In the genomic region with DNA sequence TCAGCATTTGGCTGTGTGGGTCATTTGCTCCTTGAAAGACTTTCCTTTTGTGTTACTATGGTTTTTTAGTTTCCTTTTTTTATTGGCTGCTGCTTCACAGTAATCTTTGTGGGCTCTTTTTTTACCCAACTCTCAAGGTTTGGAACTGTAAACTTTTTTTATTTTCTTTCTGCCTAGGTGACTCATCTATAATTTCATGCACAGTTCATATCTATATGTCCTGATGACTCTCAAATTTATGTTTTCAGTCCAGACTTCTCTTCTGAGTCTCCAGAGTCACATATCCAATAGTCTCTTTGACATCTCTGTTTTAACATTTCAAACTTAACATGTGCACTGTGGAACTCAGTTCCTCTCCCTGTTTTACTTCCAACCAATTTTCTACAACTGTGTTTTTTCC, we compare ENCODE assay signal across 18 cellular contexts.
DNase-seq lines count a peak whose midpoint lies in the region; ATAC-seq and TF ChIP-seq lines count a peak whose summit lies in the region.
"Had no signal": no experiment of that assay in that cellular context is flagged by ENCODE, and none has a peak within 500 bp of the region (broad histone marks: within the 10 kb centered on the region; RNA-seq: fewer than 3 reads in every experiment).

No MANE protein-coding gene starts in this region.

- H3K9me3 ChIP-seq in PC-3 (ENCODE audit: low read length) (no peaks in the 10 kb centered on the region), upper lobe of left lung (no peaks in the 10 kb centered on the region)
- H3K9me3 ChIP-seq: A549, Peyer's patch had no signal

- H3K9ac ChIP-seq in PC-3 (ENCODE audit: low read length): no peak overlapping the region

- no peaks in the 10 kb centered on the region for H3K9me2 ChIP-seq in PC-3 (replicated peaks; ENCODE audit: low read length)

- TF ChIP-seq EP300 in upper lobe of left lung (IDR thresholded peaks at IDR 0.05): no peak

- H3K4me3 ChIP-seq in PC-3 (ENCODE audit: low read length): no peak overlapping the region
- H3K4me3 ChIP-seq in cardiac fibroblast (replicated peaks in 1 of 2; ENCODE audit: low read depth in 2 of 2, low read length in 2 of 2): no peak overlapping the region
- H3K4me3 ChIP-seq in upper lobe of left lung: no peak overlapping the region
- H3K4me3 ChIP-seq: A549, Peyer's patch had no signal

- CTCF ChIA-PET in PC-3 (lab: Charles Lee): interaction anchor here (0.5 kb wide), 1 partner anchor 188 kb away, joined by 8 read pairs; no protein-coding TSS in a partner anchor

- H3K27ac Mint-ChIP-seq in nephron: peak overlapping the region in 2 of 3 experiments; percentile 9 to 79
- H3K27ac Mint-ChIP-seq: CD14-positive monocyte, IgD-negative memory B cell had no signal

- POLR2A ChIA-PET in PC-3 (lab: Charles Lee; ENCODE audit: unreplicated experiment): no interaction called here

- no peaks in the 10 kb centered on the region for H3K9me3 Mint-ChIP-seq in activated T-cell treated with anti-CD3 and anti-CD28 coated beads, Interleukin-2, amount 50 U/mL, for 4 hours
- no peaks in the 10 kb centered on the region for H3K9me3 Mint-ChIP-seq in nephron
- H3K9me3 Mint-ChIP-seq: CD14-positive monocyte, IgD-negative memory B cell had no signal

- TF ChIP-seq CTCF in PC-3 (conservative IDR thresholded peaks at IDR 0.05; ENCODE audit: low read depth, low read length) (no peak), cardiac fibroblast (IDR thresholded peaks at IDR 0.05; ENCODE audit: low read depth, low read length) (no peak), nephron (IDR thresholded peaks at IDR 0.05; ENCODE audit: unreplicated experiment in 3 of 3) (no peak), upper lobe of left lung (IDR thresholded peaks at IDR 0.05) (no peak)

- no peaks in the 10 kb centered on the region for H3K79me2 ChIP-seq in PC-3 (ENCODE audit: low read length)

- H3K36me3 ChIP-seq in PC-3 (ENCODE audit: low read depth, low read length) (peaks cover 25% of the 10 kb centered on the region), upper lobe of left lung (peaks cover 4 to 69% (median 11%) of the 10 kb centered on the region in 4 donors)

- H3F3A ChIP-seq in PC-3 (ENCODE audit: low read length, unreplicated experiment): no peaks in the 10 kb centered on the region

- H3K4me3 Mint-ChIP-seq in activated T-cell treated with anti-CD3 and anti-CD28 coated beads, Interleukin-2, amount 50 U/mL, for 4 hours: no peak overlapping the region
- H3K4me3 Mint-ChIP-seq in nephron: no peak overlapping the region
- H3K4me3 Mint-ChIP-seq: CD14-positive monocyte, IgD-negative memory B cell had no signal

- intact Hi-C loops in PC-3 (cut with micrococcal nuclease): loop anchor here (5.0 kb wide), 1 partner anchor 57 kb away; no protein-coding TSS in a partner anchor
- intact Hi-C loops in left colon (cut with DNase I, micrococcal nuclease): no loop called here

- ATAC-seq in activated T-cell treated with anti-CD3 and anti-CD28 coated beads, Interleukin-2, amount 50 U/mL, for 4 hours: peak; percentile 23 to 25
- ATAC-seq in PC-3: peak; percentile 88
- ATAC-seq in left colon: no peak
- no peak for ATAC-seq in GM21737 (IDR thresholded peaks at IDR 0.05; ENCODE audit: unreplicated experiment)
- no peak for ATAC-seq in upper lobe of left lung (ENCODE audit: low FRiP score in 2 of 2)
- ATAC-seq: A549 had no signal

- DNase-seq in activated T-cell treated with anti-CD3 and anti-CD28 coated beads, Interleukin-2, amount 50 U/mL, for 4 hours: no peak
- DNase-seq in activated T-cell treated with anti-CD3 and anti-CD28 coated beads for 4 hours (no peak), PC-3 (peak; percentile 12), cardiac fibroblast (ENCODE audit: low read depth in 2 of 2) (peak; percentile 11 to 17), left colon (no peak), upper lobe of left lung (no peak)
- DNase-seq: COR-L47, DMS153, H7, NCI-H1417, NCI-H2029, NCI-H510A, Peyer's patch had no signal

- no peaks in the 10 kb centered on the region for H3K27me3 Mint-ChIP-seq in activated T-cell treated with anti-CD3 and anti-CD28 coated beads, Interleukin-2, amount 50 U/mL, for 4 hours (ENCODE audit: low read depth)
- no peaks in the 10 kb centered on the region for H3K27me3 Mint-ChIP-seq in nephron (ENCODE audit: low read depth)
- H3K27me3 Mint-ChIP-seq: IgD-negative memory B cell had no signal

- no peaks in the 10 kb centered on the region for H3K27me3 ChIP-seq in PC-3 (ENCODE audit: low read length)
- no peaks in the 10 kb centered on the region for H3K27me3 ChIP-seq in upper lobe of left lung
- H3K27me3 ChIP-seq: Peyer's patch had no signal

- H2AFZ ChIP-seq in PC-3 (ENCODE audit: low read length): no peak overlapping the region

- H3K36me3 Mint-ChIP-seq in activated T-cell treated with anti-CD3 and anti-CD28 coated beads, Interleukin-2, amount 50 U/mL, for 4 hours (ENCODE audit: insufficient read depth): peaks cover 62% of the 10 kb centered on the region
- peaks cover 41% of the 10 kb centered on the region for H3K36me3 Mint-ChIP-seq in nephron (ENCODE audit: low read depth)

- H3K4me1 Mint-ChIP-seq in activated T-cell treated with anti-CD3 and anti-CD28 coated beads, Interleukin-2, amount 50 U/mL, for 4 hours (ENCODE audit: low read depth): peaks cover 9% of the 10 kb centered on the region
- peaks cover 20% of the 10 kb centered on the region for H3K4me1 Mint-ChIP-seq in nephron
- H3K4me1 Mint-ChIP-seq: IgD-negative memory B cell had no signal

- H3K4me1 ChIP-seq in PC-3 (ENCODE audit: insufficient read depth, low read length) (no peaks in the 10 kb centered on the region), upper lobe of left lung (no peaks in the 10 kb centered on the region)
- H3K4me1 ChIP-seq: A549, Peyer's patch had no signal

- H3K27ac ChIP-seq in PC-3 (ENCODE audit: low read length): no peak overlapping the region
- no peak overlapping the region for H3K27ac ChIP-seq in upper lobe of left lung
- H3K27ac ChIP-seq: A549, Peyer's patch had no signal

- no peak for TF ChIP-seq POLR2A in upper lobe of left lung (IDR thresholded peaks at IDR 0.05)

- no peaks in the 10 kb centered on the region for H4K20me1 ChIP-seq in PC-3 (ENCODE audit: low read length)

- H3K4me2 ChIP-seq in PC-3 (ENCODE audit: low read length): no peak overlapping the region
- H3K4me2 ChIP-seq: A549 had no signal

- BruUV-seq in PC-3 (replicated peaks; lab: Mats Ljungman, UMichigan): no TSS peak

Comparison
In these comparisons a context has a peak if more than half of its experiments do, and no peak if none do; other contexts are left out.
1. ATAC-seq: peak in activated T-cell treated with anti-CD3 and anti-CD28 coated beads, Interleukin-2, amount 50 U/mL, for 4 hours (2 of 2) and PC-3 (single experiment); none in left colon (single experiment), GM21737 (single experiment) and upper lobe of left lung (0 of 2).
2. DNase-seq: peak in PC-3 (single experiment) and cardiac fibroblast (2 of 2); none in activated T-cell treated with anti-CD3 and anti-CD28 coated beads, Interleukin-2, amount 50 U/mL, for 4 hours (single experiment), activated T-cell treated with anti-CD3 and anti-CD28 coated beads for 4 hours (single experiment), left colon (0 of 2) and upper lobe of left lung (0 of 2).